24 cellular contexts compared by ENCODE assay signal in the genomic region with DNA sequence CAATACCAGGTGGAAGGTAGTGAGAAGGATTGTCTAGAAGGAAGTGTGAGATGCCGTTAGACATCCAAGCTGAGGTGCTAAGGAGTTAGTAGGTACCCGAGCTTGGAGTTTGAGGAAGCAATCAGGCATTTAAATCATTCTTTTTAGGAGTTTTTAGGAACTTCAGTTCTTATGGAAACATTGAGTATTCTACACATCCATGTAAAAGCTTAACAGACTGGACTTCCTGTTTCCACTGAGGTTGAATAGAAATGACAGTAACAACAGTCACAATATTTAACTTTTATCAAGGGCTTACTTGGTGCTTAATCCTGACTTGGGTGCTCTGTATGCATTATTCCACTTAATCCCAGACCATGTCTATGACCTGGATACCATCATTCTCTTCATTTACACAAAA.
DNase-seq lines count a peak whose midpoint lies in the region; ATAC-seq, FAIRE-seq and TF ChIP-seq lines count a peak whose summit lies in the region.
"Had no signal": no experiment of that assay in that cellular context is flagged by ENCODE, and none has a peak within 500 bp of the region (broad histone marks: within the 10 kb centered on the region; RNA-seq: fewer than 3 reads in every experiment).

No MANE protein-coding gene starts in this region.

- no peak for ATAC-seq in upper lobe of left lung (ENCODE audit: low FRiP score in 2 of 2)
- ATAC-seq in CD4-positive, alpha-beta T cell (ENCODE audit: poor library complexity) = no peak
- ATAC-seq: HCT116, PC-3, T-cell had no signal

- no peak overlapping the region for H3K27ac ChIP-seq in upper lobe of left lung
- H3K27ac ChIP-seq in CD4-positive, alpha-beta T cell (ENCODE audit: low read depth, low read length) = no peak overlapping the region
- H3K27ac ChIP-seq: HL-60 had no signal

- H3K9me3 Mint-ChIP-seq in CD4-positive, alpha-beta T cell = no peaks in the 10 kb centered on the region
- H3K9me3 Mint-ChIP-seq: IgD-negative memory B cell, T-cell had no signal

- intact Hi-C loops in CD4-positive, alpha-beta T cell (cut with DNase I, micrococcal nuclease) = no loop called here

- H3K9me3 ChIP-seq in upper lobe of left lung = no peaks in the 10 kb centered on the region
- H3K9me3 ChIP-seq in CD4-positive, alpha-beta T cell (ENCODE audit: control insufficient read depth, low read length) = no peaks in the 10 kb centered on the region
- H3K9me3 ChIP-seq: SK-N-SH had no signal

- CTCF ChIA-PET in CD4-positive, alpha-beta T cell (lab: Charles Lee) = no interaction called here

- TF ChIP-seq EP300 in upper lobe of left lung (IDR thresholded peaks at IDR 0.05) = no peak

- POLR2A ChIA-PET in CD4-positive, alpha-beta T cell (lab: Charles Lee) = no interaction called here

- H3K27me3 ChIP-seq in upper lobe of left lung = no peaks in the 10 kb centered on the region
- H3K27me3 ChIP-seq in CD4-positive, alpha-beta T cell (ENCODE audit: control insufficient read depth, insufficient read depth, low read length) = no peaks in the 10 kb centered on the region

- H3K4me3 ChIP-seq in upper lobe of left lung = no peak overlapping the region

- TF ChIP-seq POLR2A in GM12891 (IDR thresholded peaks at IDR 0.05; ENCODE audit: low read depth, low read length) = no peak
- TF ChIP-seq POLR2A in upper lobe of left lung (IDR thresholded peaks at IDR 0.05) = no peak

- no peaks in the 10 kb centered on the region for H3K4me1 ChIP-seq in upper lobe of left lung

- no peaks in the 10 kb centered on the region for H3K4me1 Mint-ChIP-seq in CD4-positive, alpha-beta T cell (ENCODE audit: low read depth)
- H3K4me1 Mint-ChIP-seq: CD14-positive monocyte had no signal

- DNase-seq in GM12891 (ENCODE audit: insufficient read length, low spot score) = no peak
- DNase-seq in Kasumi-1 (lab: John Stamatoyannopoulos, UW) = peak; percentile 10 to 21
- peak; percentile 19 for DNase-seq in SKM-1 (lab: John Stamatoyannopoulos, UW; ENCODE audit: unreplicated experiment)
- peak; percentile 7 for DNase-seq in astrocyte of the hippocampus (ENCODE audit: low read depth, low spot score)
- no peak for DNase-seq in mucosa of gallbladder (ENCODE audit: low spot score)
- DNase-seq in midbrain (lab: John Stamatoyannopoulos, UW) = no peak
- no peak for DNase-seq in upper lobe of left lung
- DNase-seq in CD4-positive, alpha-beta T cell = no peak
- DNase-seq: Calu3, DMS79 treated with DMSO at 0.1 percent for 48 hours, NCI-H1092 treated with DMSO at 0.1 percent for 48 hours, NCI-H1436, NCI-H187, NCI-H2171 treated with DMSO at 0.1 percent for 48 hours, NCI-H446, NCI-H526 treated with DMSO at 0.1 percent for 48 hours, PC-3, SK-N-SH, T-cell had no signal

- H3K27me3 Mint-ChIP-seq in CD4-positive, alpha-beta T cell = no peaks in the 10 kb centered on the region
- H3K27me3 Mint-ChIP-seq: IgD-negative memory B cell, T-cell had no signal

- no peak overlapping the region for H3K4me3 Mint-ChIP-seq in CD4-positive, alpha-beta T cell
- H3K4me3 Mint-ChIP-seq: CD14-positive monocyte, T-cell had no signal

- FAIRE-seq in GM12891 (lab: Jason Lieb, UNC) = no peak
- FAIRE-seq: GM19239 had no signal

- WGBS in upper lobe of left lung, 2 donors = 64 to 69% methylated on average over 2 of the region's 2 CpGs

- no peak overlapping the region for H3K27ac Mint-ChIP-seq in CD4-positive, alpha-beta T cell
- H3K27ac Mint-ChIP-seq: CD14-positive monocyte, T-cell had no signal

- no peaks in the 10 kb centered on the region for H3K36me3 ChIP-seq in upper lobe of left lung

- no peak for TF ChIP-seq CTCF in upper lobe of left lung (IDR thresholded peaks at IDR 0.05)
- no peak for TF ChIP-seq CTCF in CD4-positive, alpha-beta T cell (IDR thresholded peaks at IDR 0.05)

- no peaks in the 10 kb centered on the region for H3K36me3 Mint-ChIP-seq in CD4-positive, alpha-beta T cell (ENCODE audit: low read depth)
- H3K36me3 Mint-ChIP-seq: CD14-positive monocyte had no signal

TF ChIP-seq in GM12891, 5 proteins besides CTCF, POLR2A, EP300 and RAD21:
- TF ChIP-seq SPI1 (IDR thresholded peaks at IDR 0.05; ENCODE audit: low read depth, low read length) = peak; percentile 65
- TF ChIP-seq TAF1 (IDR thresholded peaks at IDR 0.05; ENCODE audit: low read depth, low read length) = no peak
- TF ChIP-seq POLR2AphosphoS5 (IDR thresholded peaks at IDR 0.05; ENCODE audit: low read depth, low read length) = no peak

Comparison
In these comparisons a context has a peak if more than half of its experiments do, and no peak if none do; other contexts are left out.
1. DNase-seq: peak in Kasumi-1 (2 of 2), SKM-1 (single experiment) and astrocyte of the hippocampus (single experiment); none in GM12891 (single experiment), mucosa of gallbladder (single experiment), midbrain (single experiment), upper lobe of left lung (0 of 2) and CD4-positive, alpha-beta T cell (0 of 10).